ENCODE assay signal across 18 cellular contexts in genomic region chr4:171334549-171334948, GRCh38.
DNase-seq lines count a peak whose midpoint lies in the region; ATAC-seq and TF ChIP-seq lines count a peak whose summit lies in the region.
"Had no signal": no experiment of that assay in that cellular context is flagged by ENCODE, and none has a peak within 500 bp of the region (broad histone marks: within the 10 kb centered on the region; RNA-seq: fewer than 3 reads in every experiment).

No MANE protein-coding gene starts in this region.

- ATAC-seq in GM18499 (IDR thresholded peaks at IDR 0.05; ENCODE audit: insufficient read depth, unreplicated experiment) (peak; percentile 57), GM21360 (IDR thresholded peaks at IDR 0.05; ENCODE audit: unreplicated experiment) (peak; percentile 84), HG02973 (IDR thresholded peaks at IDR 0.05; ENCODE audit: unreplicated experiment) (peak; percentile 86), Right ventricle myocardium superior (ENCODE audit: poor library complexity) (no peak)
- ATAC-seq: activated naive CD4-positive, alpha-beta T cell treated with anti-CD3 and anti-CD28 coated beads, Interleukin-2, amount 50 U/mL, for 72 hours; left ventricle myocardium superior; T-helper 17 cell had no signal

- H3K9me3 ChIP-seq in thyroid gland, result no peaks in the 10 kb centered on the region

- no peaks in the 10 kb centered on the region for H3K4me1 ChIP-seq in thyroid gland
- H3K4me1 ChIP-seq: breast epithelium had no signal

- intact Hi-C loops in thyroid gland (cut with DNase I) (no loop called here), Right ventricle myocardium superior (cut with DNase I) (no loop called here)

- H3K27ac ChIP-seq in thyroid gland, result no peak overlapping the region
- H3K27ac ChIP-seq: breast epithelium had no signal

- H3K36me3 ChIP-seq in thyroid gland, result no peaks in the 10 kb centered on the region
- H3K36me3 ChIP-seq: breast epithelium had no signal

- TF ChIP-seq POLR2A in thyroid gland (IDR thresholded peaks at IDR 0.05), result no peak

- TF ChIP-seq CTCF in thyroid gland (IDR thresholded peaks at IDR 0.05), result no peak

- 70 to 76% methylated on average over 4 of the region's 4 CpGs for WGBS in thyroid gland, 2 donors

- no peaks in the 10 kb centered on the region for H3K27me3 ChIP-seq in thyroid gland
- H3K27me3 ChIP-seq: breast epithelium had no signal

- DNase-seq in NAMALWA (ENCODE audit: low spot score) (peak; percentile 2), thyroid gland (no peak), Right ventricle myocardium superior (no peak), NOMO-1 (lab: John Stamatoyannopoulos, UW; ENCODE audit: unreplicated experiment in 2 of 2) (no peak)
- no peak for DNase-seq in activated CD8-positive, alpha-beta memory T cell treated with anti-CD3 and anti-CD28 coated beads for 24 hours
- DNase-seq: activated CD4-positive, alpha-beta T cell treated with anti-CD3 and anti-CD28 coated beads for 1 hour; effector CD8-positive, alpha-beta T cell; HCEC 1CT; Karpas-422; left ventricle myocardium superior; NCI-H1694 treated with DMSO at 0.1 percent for 48 hours; NCI-H69; T-helper 17 cell had no signal

- no peak overlapping the region for H3K4me3 ChIP-seq in thyroid gland (replicated peaks in 1 of 3)
- H3K4me3 ChIP-seq: breast epithelium had no signal
